14 cellular contexts compared by ENCODE assay signal in the genomic region with DNA sequence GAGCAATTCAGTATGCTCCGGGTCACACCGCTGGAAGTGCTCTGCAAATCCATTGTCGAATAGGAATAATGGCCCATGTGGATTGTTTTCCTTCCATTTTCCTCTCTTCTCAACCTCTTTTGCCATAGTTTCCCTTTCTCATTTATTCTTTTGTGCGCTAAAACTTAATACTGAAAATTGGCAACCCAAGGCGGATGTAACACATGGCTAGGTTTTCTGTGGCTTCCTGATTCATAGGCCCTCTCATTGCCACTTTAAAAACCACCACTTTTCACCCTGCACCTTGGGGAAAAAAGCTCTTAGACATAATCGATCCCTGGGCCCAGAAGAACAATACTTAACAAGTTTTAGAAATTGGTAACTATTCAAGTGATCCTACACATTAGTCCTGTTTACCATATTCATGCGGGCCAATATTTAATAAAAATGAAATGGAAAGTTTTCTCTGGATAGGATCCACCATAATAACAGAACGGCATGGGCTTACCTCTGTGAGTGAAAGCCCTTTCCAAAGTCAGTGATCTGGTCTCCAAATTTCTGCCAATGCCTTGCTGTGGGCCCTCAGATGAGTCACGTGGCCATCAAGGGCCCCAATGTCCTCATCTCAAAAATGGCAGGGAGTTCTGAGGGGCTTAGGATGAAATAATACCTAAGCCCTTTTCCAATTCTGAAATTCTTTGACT. TPM values are rescaled to one million over a fixed set of nuclear protein-coding genes. Genes with fewer than 3 reads are reported as not detected.
DNase-seq lines count a peak whose midpoint lies in the region; ATAC-seq and TF ChIP-seq lines count a peak whose summit lies in the region.
"Had no signal": no experiment of that assay in that cellular context is flagged by ENCODE, and none has a peak within 500 bp of the region (broad histone marks: within the 10 kb centered on the region; RNA-seq: fewer than 3 reads in every experiment).

No MANE protein-coding gene starts in this region.

- peak overlapping the region; percentile 78 for H3K4me3 Mint-ChIP-seq in activated CD4-positive, alpha-beta T cell treated with anti-CD3 and anti-CD28 coated beads, Interleukin-2, amount 10 ng/mL, durations not matched to agents 24 days and 14 days
- peak overlapping the region; percentile 87 for H3K4me3 Mint-ChIP-seq in natural killer cell treated with Interleukin-12 subunit alpha and Interleukin-12 subunit beta and Interleukin-15 and Interleukin-18, amount 100 ng/mL, for 72 hours
- H3K4me3 Mint-ChIP-seq in WTC11: no peak overlapping the region

- peak overlapping the region; percentile 68 for H3K9ac ChIP-seq in Karpas-422 (ENCODE audit: low read length)
- H3K9ac ChIP-seq: SK-N-SH had no signal

- no peaks in the 10 kb centered on the region for H3K9me2 ChIP-seq in Karpas-422 (replicated peaks; ENCODE audit: insufficient read depth, low read length)
- H3K9me2 ChIP-seq: SK-N-SH had no signal

- intact Hi-C loops in activated CD4-positive, alpha-beta T cell treated with anti-CD3 and anti-CD28 coated beads, Interleukin-2, amount 10 ng/mL, durations not matched to agents 24 days and 14 days (cut with micrococcal nuclease): loop anchor here (5.0 kb wide), 1 partner anchor 188 kb away; no protein-coding TSS in a partner anchor
- intact Hi-C loops in transverse colon (cut with DNase I; ENCODE audit: low total_unique reads): loop anchor here (10.0 kb wide), 1 partner anchor 1920 kb away; no protein-coding TSS in a partner anchor
- intact Hi-C loops in tibial artery (cut with DNase I; ENCODE audit: low total_unique reads): no loop called here

- 81 to 97% methylated on average over 6 to 9 of the region's 9 CpGs for WGBS in transverse colon (ENCODE audit: low coverage in 1 of 2), 2 donors

- peak overlapping the region; percentile 45 for H3K4me3 ChIP-seq in Karpas-422 (ENCODE audit: low read length)
- no peak overlapping the region for H3K4me3 ChIP-seq in transverse colon
- no peak overlapping the region for H3K4me3 ChIP-seq in tibial artery
- H3K4me3 ChIP-seq: A549 had no signal

- H3K27me3 Mint-ChIP-seq in activated CD4-positive, alpha-beta T cell treated with anti-CD3 and anti-CD28 coated beads, Interleukin-2, amount 10 ng/mL, durations not matched to agents 24 days and 14 days: no peaks in the 10 kb centered on the region
- no peaks in the 10 kb centered on the region for H3K27me3 Mint-ChIP-seq in natural killer cell treated with Interleukin-12 subunit alpha and Interleukin-12 subunit beta and Interleukin-15 and Interleukin-18, amount 100 ng/mL, for 72 hours
- no peaks in the 10 kb centered on the region; the same call in 1 of the 2 replicates for H3K27me3 Mint-ChIP-seq in WTC11 (ENCODE audit: low read depth)

- TF ChIP-seq CTCF in WTC11 (IDR thresholded peaks at IDR 0.05): no peak
- no peak for TF ChIP-seq CTCF in transverse colon (IDR thresholded peaks at IDR 0.05)
- TF ChIP-seq CTCF in tibial artery (IDR thresholded peaks at IDR 0.05): no peak

- peak overlapping the region; percentile 99 for H3K27ac ChIP-seq in Karpas-422 (ENCODE audit: low read length)
- peak overlapping the region in 1 of 4 donors; percentile 4 for H3K27ac ChIP-seq in transverse colon
- H3K27ac ChIP-seq in tibial artery: no peak overlapping the region
- H3K27ac ChIP-seq: A549 had no signal

- no peak for TF ChIP-seq POLR2A in transverse colon (IDR thresholded peaks at IDR 0.05)

- H3K36me3 ChIP-seq in Karpas-422 (ENCODE audit: insufficient read depth, low read length) (no peaks in the 10 kb centered on the region), transverse colon (no peaks in the 10 kb centered on the region), tibial artery (no peaks in the 10 kb centered on the region)

- peaks cover 89% of the 10 kb centered on the region for H3K4me1 Mint-ChIP-seq in activated CD4-positive, alpha-beta T cell treated with anti-CD3 and anti-CD28 coated beads, Interleukin-2, amount 10 ng/mL, durations not matched to agents 24 days and 14 days
- peaks cover 79 to 94% of the 10 kb centered on the region in 2 donors for H3K4me1 Mint-ChIP-seq in natural killer cell treated with Interleukin-12 subunit alpha and Interleukin-12 subunit beta and Interleukin-15 and Interleukin-18, amount 100 ng/mL, for 72 hours (ENCODE audit: low read depth in 2 of 2)
- H3K4me1 Mint-ChIP-seq in WTC11: peaks cover 3% of the 10 kb centered on the region

- POLR2A ChIA-PET in WTC11 (lab: Charles Lee): no interaction called here

- no peaks in the 10 kb centered on the region for H3K9me3 Mint-ChIP-seq in activated CD4-positive, alpha-beta T cell treated with anti-CD3 and anti-CD28 coated beads, Interleukin-2, amount 10 ng/mL, durations not matched to agents 24 days and 14 days
- H3K9me3 Mint-ChIP-seq in natural killer cell treated with Interleukin-12 subunit alpha and Interleukin-12 subunit beta and Interleukin-15 and Interleukin-18, amount 100 ng/mL, for 72 hours: no peaks in the 10 kb centered on the region
- no peaks in the 10 kb centered on the region for H3K9me3 Mint-ChIP-seq in WTC11

- TF ChIP-seq EP300 in transverse colon (IDR thresholded peaks at IDR 0.05; ENCODE audit: low read depth): no peak

- H3K9me3 ChIP-seq in Karpas-422 (ENCODE audit: low read length): no peaks in the 10 kb centered on the region
- no peaks in the 10 kb centered on the region for H3K9me3 ChIP-seq in transverse colon
- no peaks in the 10 kb centered on the region for H3K9me3 ChIP-seq in tibial artery
- H3K9me3 ChIP-seq: A549, SK-N-SH had no signal

- H3K27ac Mint-ChIP-seq in activated CD4-positive, alpha-beta T cell treated with anti-CD3 and anti-CD28 coated beads, Interleukin-2, amount 10 ng/mL, durations not matched to agents 24 days and 14 days: peak overlapping the region; percentile 88
- H3K27ac Mint-ChIP-seq in natural killer cell treated with Interleukin-12 subunit alpha and Interleukin-12 subunit beta and Interleukin-15 and Interleukin-18, amount 100 ng/mL, for 72 hours: peak overlapping the region; percentile 89 to 93
- no peak overlapping the region for H3K27ac Mint-ChIP-seq in WTC11

- in situ Hi-C loops in transverse colon (cut with MboI; ENCODE audit: low pct_ligation_motif_present in 1 of 4, low pct_unique_long_range_greater_than_20kb in 1 of 4, low sequenced_read_pairs in 3 of 4): no loop called here

- DNase-seq in activated CD4-positive, alpha-beta T cell treated with anti-CD3 and anti-CD28 coated beads, Interleukin-2, amount 10 ng/mL, durations not matched to agents 24 days and 14 days: peak; percentile 83
- DNase-seq in activated CD4-positive, alpha-beta T cell treated with anti-CD3 and anti-CD28 coated beads for 4 hours: no peak
- DNase-seq in Karpas-422 (peak; percentile 88), WTC11 (ENCODE audit: low spot score) (no peak), transverse colon (no peak), tibial artery (no peak)
- peak; percentile 77 for DNase-seq in natural killer cell treated with Interleukin-12 subunit alpha and Interleukin-12 subunit beta and Interleukin-15 and Interleukin-18, amount 100 ng/mL, for 72 hours (ENCODE audit: low spot score)
- DNase-seq: activated effector memory CD4-positive, alpha-beta T cell treated with anti-CD3 and anti-CD28 coated beads, Interleukin-2, amount 50 U/mL, for 16 hours; NCI-H146; SK-N-SH had no signal

- no peaks in the 10 kb centered on the region for H3K79me2 ChIP-seq in Karpas-422 (ENCODE audit: low read length)

- H3K27me3 ChIP-seq in Karpas-422 (ENCODE audit: low read length) (no peaks in the 10 kb centered on the region), transverse colon (no peaks in the 10 kb centered on the region), tibial artery (no peaks in the 10 kb centered on the region)

- peaks cover 90% of the 10 kb centered on the region for H3K4me1 ChIP-seq in Karpas-422 (ENCODE audit: low read length)
- no peaks in the 10 kb centered on the region for H3K4me1 ChIP-seq in transverse colon
- H3K4me1 ChIP-seq in tibial artery: no peaks in the 10 kb centered on the region
- H3K4me1 ChIP-seq: A549 had no signal

- H3K36me3 Mint-ChIP-seq in activated CD4-positive, alpha-beta T cell treated with anti-CD3 and anti-CD28 coated beads, Interleukin-2, amount 10 ng/mL, durations not matched to agents 24 days and 14 days (ENCODE audit: low read depth): peaks cover 93% of the 10 kb centered on the region
- H3K36me3 Mint-ChIP-seq in natural killer cell treated with Interleukin-12 subunit alpha and Interleukin-12 subunit beta and Interleukin-15 and Interleukin-18, amount 100 ng/mL, for 72 hours: peaks cover 80% of the 10 kb centered on the region
- no peaks in the 10 kb centered on the region for H3K36me3 Mint-ChIP-seq in WTC11

- peak overlapping the region; percentile 87; the same call in 1 of the 2 replicates for H2AFZ ChIP-seq in Karpas-422 (ENCODE audit: low read length)

- H3K4me2 ChIP-seq in Karpas-422 (ENCODE audit: low read depth, low read length, poor library complexity, severe bottlenecking): peak overlapping the region; percentile 88
- H3K4me2 ChIP-seq: A549, SK-N-SH had no signal

- no peaks in the 10 kb centered on the region for H4K20me1 ChIP-seq in Karpas-422 (ENCODE audit: insufficient read depth, low read depth, low read length)

- ATAC-seq in GM21786 (IDR thresholded peaks at IDR 0.05; ENCODE audit: unreplicated experiment) (peak; percentile 44), WTC11 (no peak)
- peak; percentile 56 to 71 for ATAC-seq in natural killer cell treated with Interleukin-12 subunit alpha and Interleukin-12 subunit beta and Interleukin-15 and Interleukin-18, amount 100 ng/mL, for 72 hours
- ATAC-seq: A549 had no signal

- CTCF ChIA-PET in WTC11 (lab: Charles Lee): no interaction called here

RNA-seq across cellular contexts. Expression of gene ITK, which starts 34.6 kb away (rescaled TPM):
- total RNA-seq in activated CD4-positive, alpha-beta T cell treated with anti-CD3 and anti-CD28 coated beads, Interleukin-2, amount 10 ng/mL, durations not matched to agents 24 days and 14 days: 230 and 237 TPM in 2 replicates
- total RNA-seq in Karpas-422 (2014; rRNA removed; shearing (Covaris generic); ENCODE audit: low replicate concordance): 0.25 and 1.3 TPM in 2 replicates
- 100 to 1,000 TPM; 153 to 225 TPM for total RNA-seq in natural killer cell treated with Interleukin-12 subunit alpha and Interleukin-12 subunit beta and Interleukin-15 and Interleukin-18, amount 100 ng/mL, for 72 hours
- total RNA-seq in WTC11 (2021): 0.37 to 0.55 TPM (median 0.52 TPM) in 3 replicates
- total RNA-seq in transverse colon: 10 to 100 TPM in 1 of 4 donors, 1 to 10 TPM in 2, under 1 TPM in 1; 0.40 to 43.4 (median 5.0) TPM
- total RNA-seq: endothelial cell of umbilical vein, pulmonary artery endothelial cell had no signal

RNA-seq across cellular contexts. Expression of gene GARIN3, which starts 49.2 kb away (rescaled TPM):
- 0.19 and 0.36 TPM in 2 replicates for total RNA-seq in activated CD4-positive, alpha-beta T cell treated with anti-CD3 and anti-CD28 coated beads, Interleukin-2, amount 10 ng/mL, durations not matched to agents 24 days and 14 days
- not detected in 2 replicates for total RNA-seq in Karpas-422 (2014; rRNA removed; shearing (Covaris generic); ENCODE audit: low replicate concordance)
- total RNA-seq in natural killer cell treated with Interleukin-12 subunit alpha and Interleukin-12 subunit beta and Interleukin-15 and Interleukin-18, amount 100 ng/mL, for 72 hours: not detected
- not detected in 3 replicates for total RNA-seq in WTC11 (2021)
- not detected for total RNA-seq in transverse colon
- total RNA-seq: endothelial cell of umbilical vein, pulmonary artery endothelial cell had no signal

RNA-seq across cellular contexts. Expression of gene CYFIP2, which starts 50.6 kb away (rescaled TPM):
- total RNA-seq in activated CD4-positive, alpha-beta T cell treated with anti-CD3 and anti-CD28 coated beads, Interleukin-2, amount 10 ng/mL, durations not matched to agents 24 days and 14 days: 180 and 193 TPM in 2 replicates
- total RNA-seq in Karpas-422 (2014; rRNA removed; shearing (Covaris generic); ENCODE audit: low replicate concordance): 355 and 517 TPM in 2 replicates
- total RNA-seq in natural killer cell treated with Interleukin-12 subunit alpha and Interleukin-12 subunit beta and Interleukin-15 and Interleukin-18, amount 100 ng/mL, for 72 hours: 100 to 1,000 TPM; 282 to 424 TPM
- total RNA-seq in WTC11 (2021) (95.3 to 102 TPM (median 101 TPM) in 3 replicates), transverse colon (100 to 1,000 TPM in 1 of 4 donors, 10 to 100 TPM in 3; 34.0 to 134 (median 41.6) TPM)

Comparison
In these comparisons a context has a peak if more than half of its experiments do, and no peak if none do; other contexts are left out.
1. DNase-seq: peak in activated CD4-positive, alpha-beta T cell treated with anti-CD3 and anti-CD28 coated beads, Interleukin-2, amount 10 ng/mL, durations not matched to agents 24 days and 14 days (single experiment), Karpas-422 (single experiment) and natural killer cell treated with Interleukin-12 subunit alpha and Interleukin-12 subunit beta and Interleukin-15 and Interleukin-18, amount 100 ng/mL, for 72 hours (single experiment); none in activated CD4-positive, alpha-beta T cell treated with anti-CD3 and anti-CD28 coated beads for 4 hours (0 of 2), WTC11 (single experiment), transverse colon (single experiment) and tibial artery (0 of 2).